ENCODE assay signal across 8 cellular contexts in genomic region chr10:3720228-3721019, GRCh38.
DNase-seq lines count a peak whose midpoint lies in the region.
"Had no signal": no experiment of that assay in that cellular context is flagged by ENCODE, and none has a peak within 500 bp of the region (broad histone marks: within the 10 kb centered on the region; RNA-seq: fewer than 3 reads in every experiment).

No MANE protein-coding gene starts in this region.

- DNase-seq in HuH-7.5 (ENCODE audit: low spot score) (peak; percentile 43), amniotic epithelial cell (ENCODE audit: low read depth) (peak; percentile 99), hippocampal formation (lab: John Stamatoyannopoulos, UW) (peak; percentile 5 to 43), stromal cell of bone marrow (ENCODE audit: low read depth) (peak; percentile 83), epidermal melanocyte (ENCODE audit: insufficient read length, low spot score) (no peak), foreskin melanocyte (no peak)
- DNase-seq in stimulated activated CD4-positive, alpha-beta T cell treated with anti-CD3 and anti-CD28 coated beads, Interleukin-2, amount 100 ng/mL, for 48 hours, result no peak
- DNase-seq: NCI-H1436 had no signal

Comparison
In these comparisons a context has a peak if more than half of its experiments do, and no peak if none do; other contexts are left out.
1. DNase-seq: peak in HuH-7.5 (single experiment), amniotic epithelial cell (single experiment), hippocampal formation (2 of 2) and stromal cell of bone marrow (single experiment); none in epidermal melanocyte (single experiment), stimulated activated CD4-positive, alpha-beta T cell treated with anti-CD3 and anti-CD28 coated beads, Interleukin-2, amount 100 ng/mL, for 48 hours (0 of 2) and foreskin melanocyte (single experiment).